28 cellular contexts compared by ENCODE assay signal in the genomic region with DNA sequence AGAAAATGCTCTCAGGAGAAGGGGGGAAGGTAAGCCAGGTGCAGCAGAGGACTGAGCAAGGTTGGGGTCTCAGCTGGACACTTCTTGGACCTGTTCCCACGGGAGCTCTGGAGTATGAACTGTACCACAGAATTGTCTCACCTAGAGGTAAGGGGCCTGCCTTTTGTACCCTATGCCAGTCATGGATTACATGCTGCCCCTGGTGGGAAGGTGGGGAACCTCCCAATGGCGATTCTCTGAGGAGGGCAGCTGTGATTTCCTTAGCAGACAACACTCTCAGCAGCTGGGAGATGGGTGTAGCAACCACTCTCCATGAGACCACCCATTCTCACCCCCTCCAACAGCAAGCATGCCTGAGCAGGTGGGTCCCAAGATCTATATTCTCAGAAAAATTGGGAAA.
DNase-seq lines count a peak whose midpoint lies in the region; ATAC-seq and TF ChIP-seq lines count a peak whose summit lies in the region.
"Had no signal": no experiment of that assay in that cellular context is flagged by ENCODE, and none has a peak within 500 bp of the region (broad histone marks: within the 10 kb centered on the region; RNA-seq: fewer than 3 reads in every experiment).

No MANE protein-coding gene starts in this region.

- H3K4me3 ChIP-seq in astrocyte of the spinal cord (ENCODE audit: low read depth, low read length): no peak overlapping the region
- H3K4me3 ChIP-seq: BLaER1, heart left ventricle, left ventricle myocardium inferior, ovary, right atrium auricular region, SJSA1, testis, vagina had no signal

- H3K79me2 ChIP-seq in H9 (ENCODE audit: insufficient read depth, low read length): no peaks in the 10 kb centered on the region

- H3K79me1 ChIP-seq in H9 (ENCODE audit: insufficient read depth, low read depth, low read length, poor library complexity, severe bottlenecking): no peaks in the 10 kb centered on the region

- WGBS in H9 (ENCODE audit: extremely low coverage, insufficient read length, low lambda C conversion rate): no CpG with 5 or more reads among the region's 2 CpGs

- no peak overlapping the region for H3T11ph ChIP-seq in H9 (ENCODE audit: low read length)

- no peaks in the 10 kb centered on the region for H3K23me2 ChIP-seq in H9 (ENCODE audit: insufficient read length, low read depth, low read length, poor library complexity, severe bottlenecking)

- H3K27ac ChIP-seq in H9 (ENCODE audit: insufficient read length, low read depth, low read length): no peak overlapping the region
- H3K27ac ChIP-seq: BLaER1, heart left ventricle, left ventricle myocardium inferior, ovary, right atrium auricular region, SJSA1, testis, vagina had no signal

- H3K9me3 Mint-ChIP-seq in Calu3 (ENCODE audit: low read depth, unreplicated experiment) (no peaks in the 10 kb centered on the region), H9 (no peaks in the 10 kb centered on the region)
- no peaks in the 10 kb centered on the region for H3K9me3 Mint-ChIP-seq in activated T-helper 2 cell treated with anti-CD3 and anti-CD28 coated beads, Interferon-gamma antibody, Interleukin-2, Interleukin-4, amounts not matched to agents 10 μg/mL and 5 μg/mL and 100 μg/mL, durations not matched to agents 14 hours and 24 hours and 36 hours
- H3K9me3 Mint-ChIP-seq: activated CD4-positive, alpha-beta T cell treated with anti-CD3 and anti-CD28 coated beads, Interleukin-2, amount 10 ng/mL, durations not matched to agents 24 days and 14 days; activated naive CD4-positive, alpha-beta T cell treated with anti-CD3 and anti-CD28 coated beads, Interleukin-2, amount 50 U/mL, for 24 hours; activated T-helper 1 cell treated with anti-CD3 and anti-CD28 coated beads, Interleukin-12 subunit alpha, Interleukin-12 subunit beta, Interleukin-2, Interleukin-4 antibody, amounts not matched to agents 30 ng/mL and 10 ng/mL and 1 ng/mL, durations not matched to agents 14 hours and 24 hours and 36 hours; natural killer cell had no signal

- no peaks in the 10 kb centered on the region; the same call in 1 of the 2 replicates for H3K4me1 ChIP-seq in H9 (ENCODE audit: insufficient read depth, low read length)
- H3K4me1 ChIP-seq: BLaER1, right atrium auricular region, SJSA1, vagina had no signal

- H2BK5ac ChIP-seq in H9 (ENCODE audit: insufficient read length, low read length): no peak overlapping the region

- H3K18ac ChIP-seq in H9 (ENCODE audit: insufficient read length, low read depth, low read length): no peak overlapping the region

- H2BK20ac ChIP-seq in H9 (ENCODE audit: low read depth, low read length, poor library complexity, severe bottlenecking): no peak overlapping the region

- H3K23ac ChIP-seq in H9 (ENCODE audit: insufficient read length, low read depth, low read length): no peak overlapping the region

- no peak overlapping the region for H2AFZ ChIP-seq in H9 (ENCODE audit: low read length)

- no peak overlapping the region for H4K5ac ChIP-seq in H9 (ENCODE audit: insufficient read length, low read depth, low read length)

- H3K14ac ChIP-seq in H9 (ENCODE audit: insufficient read depth, low read length): no peak overlapping the region

- no peak for TF ChIP-seq CTCF in Calu3 (IDR thresholded peaks at IDR 0.05; ENCODE audit: unreplicated experiment)
- peak; percentile 55 for TF ChIP-seq CTCF in H9 (conservative IDR thresholded peaks at IDR 0.05)
- peak; percentile 21 for TF ChIP-seq CTCF in astrocyte of the spinal cord (IDR thresholded peaks at IDR 0.05; ENCODE audit: low read depth, low read length)
- no peak for TF ChIP-seq CTCF in omental fat pad (IDR thresholded peaks at IDR 0.05)

- H4K8ac ChIP-seq in H9 (replicated peaks; ENCODE audit: insufficient read length, low read depth, low read length): no peak overlapping the region

- in situ Hi-C loops in astrocyte of the spinal cord (cut with HindIII; ENCODE audit: low sequenced_read_pairs): no loop called here

- no peak overlapping the region for H3K4ac ChIP-seq in H9 (ENCODE audit: low read depth, low read length)

- H3K4me1 Mint-ChIP-seq in Calu3 (ENCODE audit: low read depth, unreplicated experiment) (no peaks in the 10 kb centered on the region), H9 (peaks cover 14 to 23% of the 10 kb centered on the region in 2 experiments)
- no peaks in the 10 kb centered on the region for H3K4me1 Mint-ChIP-seq in activated T-helper 2 cell treated with anti-CD3 and anti-CD28 coated beads, Interferon-gamma antibody, Interleukin-2, Interleukin-4, amounts not matched to agents 10 μg/mL and 5 μg/mL and 100 μg/mL, durations not matched to agents 14 hours and 24 hours and 36 hours (ENCODE audit: low read depth)
- H3K4me1 Mint-ChIP-seq: activated CD4-positive, alpha-beta T cell treated with anti-CD3 and anti-CD28 coated beads, Interleukin-2, amount 10 ng/mL, durations not matched to agents 24 days and 14 days; activated CD8-positive, alpha-beta memory T cell treated with anti-CD3 and anti-CD28 coated beads, Interleukin-2, amount 10 ng/mL, durations not matched to agents 7 days and 5 days; activated naive CD4-positive, alpha-beta T cell treated with anti-CD3 and anti-CD28 coated beads, Interleukin-2, amount 50 U/mL, for 24 hours; natural killer cell had no signal

- H3K27ac Mint-ChIP-seq in Calu3 (ENCODE audit: unreplicated experiment) (no peak overlapping the region), H9 (no peak overlapping the region)
- no peak overlapping the region for H3K27ac Mint-ChIP-seq in activated T-helper 2 cell treated with anti-CD3 and anti-CD28 coated beads, Interferon-gamma antibody, Interleukin-2, Interleukin-4, amounts not matched to agents 10 μg/mL and 5 μg/mL and 100 μg/mL, durations not matched to agents 14 hours and 24 hours and 36 hours
- H3K27ac Mint-ChIP-seq: activated CD4-positive, alpha-beta T cell treated with anti-CD3 and anti-CD28 coated beads, Interleukin-2, amount 10 ng/mL, durations not matched to agents 24 days and 14 days; activated CD8-positive, alpha-beta memory T cell treated with anti-CD3 and anti-CD28 coated beads, Interleukin-2, amount 10 ng/mL, durations not matched to agents 7 days and 5 days; activated naive CD4-positive, alpha-beta T cell treated with anti-CD3 and anti-CD28 coated beads, Interleukin-2, amount 50 U/mL, for 24 hours; activated T-helper 1 cell treated with anti-CD3 and anti-CD28 coated beads, Interleukin-12 subunit alpha, Interleukin-12 subunit beta, Interleukin-2, Interleukin-4 antibody, amounts not matched to agents 30 ng/mL and 10 ng/mL and 1 ng/mL, durations not matched to agents 14 hours and 24 hours and 36 hours; mesothelial cell of epicardium; natural killer cell had no signal

- H2BK15ac ChIP-seq in H9 (ENCODE audit: low read depth, low read length): no peak overlapping the region

- H4K91ac ChIP-seq in H9 (ENCODE audit: insufficient read length, low read depth, low read length): no peak overlapping the region

- DNase-seq in Calu3: peak; percentile 6
- DNase-seq in H9: peak; percentile 50
- DNase-seq in astrocyte of the spinal cord (ENCODE audit: low read depth, low spot score): no peak
- peak; percentile 40 for DNase-seq in iPS-NIHi7 (ENCODE audit: extremely low spot score)
- no peak for DNase-seq in omental fat pad (ENCODE audit: low spot score)
- DNase-seq in activated T-helper 2 cell treated with anti-CD3 and anti-CD28 coated beads, Interferon-gamma antibody, Interleukin-2, Interleukin-4, amounts not matched to agents 10 μg/mL and 5 μg/mL and 100 μg/mL, durations not matched to agents 14 hours and 24 hours and 36 hours (ENCODE audit: low spot score): no peak
- no peak for DNase-seq in stimulated activated CD4-positive, alpha-beta T cell treated with anti-CD3 and anti-CD28 coated beads, Interleukin-12 subunit alpha, Interleukin-12 subunit beta, amount 100 ng/mL, for 4 hours
- no peak for DNase-seq in DMS79 (lab: John Stamatoyannopoulos, UW)
- DNase-seq: activated CD4-positive, alpha-beta T cell treated with anti-CD3 and anti-CD28 coated beads, Interleukin-2, amount 10 ng/mL, durations not matched to agents 24 days and 14 days; activated CD8-positive, alpha-beta memory T cell treated with anti-CD3 and anti-CD28 coated beads, Interleukin-2, amount 10 ng/mL, durations not matched to agents 7 days and 5 days; heart left ventricle; KG1; left ventricle myocardium inferior; natural killer cell; NCI-H2171; NCI-H524 treated with DMSO at 0.1 percent for 48 hours; ovary; stimulated activated CD4-positive, alpha-beta T cell treated with anti-CD3 and anti-CD28 coated beads, Interleukin-4, amount 100 ng/mL, for 4 hours; stimulated activated naive CD4-positive, alpha-beta T cell treated with Interleukin-2 at 50 U/mL for 16 hours; T-helper 2 cell; testis had no signal

- no TSS peak for BruUV-seq in Calu3 (replicated peaks; lab: Mats Ljungman, UMichigan)

- H3K27me3 Mint-ChIP-seq in Calu3 (ENCODE audit: unreplicated experiment) (no peaks in the 10 kb centered on the region), H9 (ENCODE audit: low read depth) (peaks cover 4% of the 10 kb centered on the region; the same call in 1 of the 2 replicates)
- no peaks in the 10 kb centered on the region for H3K27me3 Mint-ChIP-seq in activated T-helper 2 cell treated with anti-CD3 and anti-CD28 coated beads, Interferon-gamma antibody, Interleukin-2, Interleukin-4, amounts not matched to agents 10 μg/mL and 5 μg/mL and 100 μg/mL, durations not matched to agents 14 hours and 24 hours and 36 hours (ENCODE audit: low read depth)
- H3K27me3 Mint-ChIP-seq: activated CD4-positive, alpha-beta T cell treated with anti-CD3 and anti-CD28 coated beads, Interleukin-2, amount 10 ng/mL, durations not matched to agents 24 days and 14 days; activated naive CD4-positive, alpha-beta T cell treated with anti-CD3 and anti-CD28 coated beads, Interleukin-2, amount 50 U/mL, for 24 hours had no signal

- no peak overlapping the region for H3K4me3 Mint-ChIP-seq in Calu3 (ENCODE audit: low read depth, unreplicated experiment)
- no peak overlapping the region for H3K4me3 Mint-ChIP-seq in H9
- H3K4me3 Mint-ChIP-seq in activated T-helper 2 cell treated with anti-CD3 and anti-CD28 coated beads, Interferon-gamma antibody, Interleukin-2, Interleukin-4, amounts not matched to agents 10 μg/mL and 5 μg/mL and 100 μg/mL, durations not matched to agents 14 hours and 24 hours and 36 hours (ENCODE audit: low read depth): no peak overlapping the region
- H3K4me3 Mint-ChIP-seq: activated CD4-positive, alpha-beta T cell treated with anti-CD3 and anti-CD28 coated beads, Interleukin-2, amount 10 ng/mL, durations not matched to agents 24 days and 14 days; activated CD8-positive, alpha-beta memory T cell treated with anti-CD3 and anti-CD28 coated beads, Interleukin-2, amount 10 ng/mL, durations not matched to agents 7 days and 5 days; activated naive CD4-positive, alpha-beta T cell treated with anti-CD3 and anti-CD28 coated beads, Interleukin-2, amount 50 U/mL, for 24 hours; activated T-helper 1 cell treated with anti-CD3 and anti-CD28 coated beads, Interleukin-12 subunit alpha, Interleukin-12 subunit beta, Interleukin-2, Interleukin-4 antibody, amounts not matched to agents 30 ng/mL and 10 ng/mL and 1 ng/mL, durations not matched to agents 14 hours and 24 hours and 36 hours; mesothelial cell of epicardium; natural killer cell had no signal

- H2BK120ac ChIP-seq in H9 (ENCODE audit: low read depth, low read length, poor library complexity, severe bottlenecking): no peak overlapping the region

- H3K9ac ChIP-seq in H9 (ENCODE audit: extremely low read depth, insufficient read length, low read length): no peak overlapping the region
- H3K9ac ChIP-seq: BLaER1 had no signal

- H3K36me3 Mint-ChIP-seq in Calu3 (ENCODE audit: insufficient read depth, unreplicated experiment) (no peaks in the 10 kb centered on the region), H9 (ENCODE audit: insufficient read depth in 1 of 3, low read depth in 3 of 3) (no peaks in the 10 kb centered on the region)
- no peaks in the 10 kb centered on the region for H3K36me3 Mint-ChIP-seq in activated T-helper 2 cell treated with anti-CD3 and anti-CD28 coated beads, Interferon-gamma antibody, Interleukin-2, Interleukin-4, amounts not matched to agents 10 μg/mL and 5 μg/mL and 100 μg/mL, durations not matched to agents 14 hours and 24 hours and 36 hours (ENCODE audit: low read depth)
- H3K36me3 Mint-ChIP-seq: activated CD8-positive, alpha-beta memory T cell treated with anti-CD3 and anti-CD28 coated beads, Interleukin-2, amount 10 ng/mL, durations not matched to agents 7 days and 5 days; activated naive CD4-positive, alpha-beta T cell treated with anti-CD3 and anti-CD28 coated beads, Interleukin-2, amount 50 U/mL, for 24 hours; mesothelial cell of epicardium; natural killer cell had no signal

- intact Hi-C loops in Calu3 (cut with micrococcal nuclease; ENCODE audit: unreplicated experiment): no loop called here
- intact Hi-C loops in activated T-helper 2 cell treated with anti-CD3 and anti-CD28 coated beads, Interferon-gamma antibody, Interleukin-2, Interleukin-4, amounts not matched to agents 10 μg/mL and 5 μg/mL and 100 μg/mL, durations not matched to agents 14 hours and 24 hours and 36 hours (cut with micrococcal nuclease): no loop called here

- H3K27me3 ChIP-seq in H9 (ENCODE audit: insufficient read depth, low read length): no peaks in the 10 kb centered on the region
- H3K27me3 ChIP-seq: BLaER1, heart left ventricle, ovary, right atrium auricular region, SJSA1, testis, vagina had no signal

- no peak overlapping the region for H2BK12ac ChIP-seq in H9 (ENCODE audit: insufficient read length, low read depth, low read length)

- no peak overlapping the region for H2AK5ac ChIP-seq in H9 (ENCODE audit: insufficient read length, low read length)

- H3K56ac ChIP-seq in H9 (ENCODE audit: insufficient read length, low read depth, low read length): no peak overlapping the region

- no peaks in the 10 kb centered on the region for H3K9me3 ChIP-seq in H9 (ENCODE audit: control insufficient read depth, low read depth, low read length)
- H3K9me3 ChIP-seq: BLaER1, heart left ventricle, left ventricle myocardium inferior, ovary, right atrium auricular region, SJSA1, testis, vagina had no signal

- no peak overlapping the region for H3K4me2 ChIP-seq in H9 (ENCODE audit: insufficient read depth, insufficient read length, low read length)
- H3K4me2 ChIP-seq: BLaER1 had no signal

- H4K20me1 ChIP-seq in H9 (ENCODE audit: control insufficient read depth, insufficient read depth, insufficient read length): no peaks in the 10 kb centered on the region
- H4K20me1 ChIP-seq: BLaER1 had no signal

- CTCF ChIA-PET in Calu3 (lab: Charles Lee): no interaction called here

- no peak for ATAC-seq in omental fat pad (ENCODE audit: low FRiP score)
- ATAC-seq: activated CD8-positive, alpha-beta memory T cell treated with anti-CD3 and anti-CD28 coated beads, Interleukin-2, amount 10 ng/mL, durations not matched to agents 7 days and 5 days; heart left ventricle had no signal

Comparison
In these comparisons a context has a peak if more than half of its experiments do, and no peak if none do; other contexts are left out.
1. DNase-seq: peak in Calu3 (single experiment), H9 (single experiment) and iPS-NIHi7 (single experiment); none in astrocyte of the spinal cord (single experiment), omental fat pad (single experiment), activated T-helper 2 cell treated with anti-CD3 and anti-CD28 coated beads, Interferon-gamma antibody, Interleukin-2, Interleukin-4, amounts not matched to agents 10 μg/mL and 5 μg/mL and 100 μg/mL, durations not matched to agents 14 hours and 24 hours and 36 hours (single experiment), stimulated activated CD4-positive, alpha-beta T cell treated with anti-CD3 and anti-CD28 coated beads, Interleukin-12 subunit alpha, Interleukin-12 subunit beta, amount 100 ng/mL, for 4 hours (single experiment) and DMS79 (single experiment).
2. CTCF ChIP-seq: peak in H9 (single experiment) and astrocyte of the spinal cord (single experiment); none in Calu3 (single experiment) and omental fat pad (0 of 3).